In the genomic region with DNA sequence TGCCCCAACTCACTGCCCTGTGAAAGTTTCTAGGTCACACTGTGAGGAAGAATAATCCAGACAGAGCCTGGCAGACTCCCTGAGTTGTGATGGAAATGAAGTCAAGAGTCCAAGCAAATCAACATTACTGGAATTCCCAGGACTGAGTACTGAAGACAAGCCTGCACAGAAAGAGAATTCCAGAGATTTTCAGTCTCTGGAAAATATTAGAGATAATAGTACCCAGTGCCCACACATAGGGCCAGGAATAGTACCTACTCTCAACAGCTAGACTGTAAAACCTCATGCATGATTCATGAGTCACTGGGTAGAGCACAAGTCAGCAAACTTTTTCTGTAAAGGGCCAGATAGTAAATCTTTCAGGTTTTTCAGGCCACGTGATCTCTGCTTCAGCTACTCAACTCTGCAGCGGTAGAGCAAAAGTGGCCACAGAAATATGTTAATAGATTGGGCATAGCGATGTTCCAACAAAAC, we compare ENCODE assay signal across 1 cellular context.
A peak's percentile ranks its signal among the peaks of the same experiment; 100 is the strongest.
TF ChIP-seq lines count a peak whose summit lies in the region.
"Not testable (repeated sequence)": the region's sequence is repeated elsewhere in the genome, so short reads cannot be mapped to it uniquely, and the experiment has no call there.

No MANE protein-coding gene starts in this region.

TF ChIP-seq in K562, 482 proteins besides CTCF, POLR2A, EP300 and RAD21 (continued from another document):
- TF ChIP-seq PBX2 (CRISPR knock-in tag; IDR thresholded peaks at IDR 0.05; ENCODE audit: low read depth) = not testable (repeated sequence)
- peak; percentile 86 for TF ChIP-seq PBX2 (tag; conservative IDR thresholded peaks at IDR 0.05; ENCODE audit: low read depth)
- 0 out of 2 replicates have a peak, but pooled peaks have one; percentile 33 for TF ChIP-seq PKNOX1 (IDR thresholded peaks at IDR 0.05)
- TF ChIP-seq MEIS2 (IDR thresholded peaks at IDR 0.05; ENCODE audit: partially characterized antibody) = peak; percentile 86
- TF ChIP-seq MAFG (tag; conservative IDR thresholded peaks at IDR 0.05) = 0 out of 2 replicates have a peak, but pooled peaks have one; percentile 5
- peak; percentile 31; the same call in 1 of the 2 replicates for TF ChIP-seq USF2 (CRISPR knock-in tag; IDR thresholded peaks at IDR 0.05)
- TF ChIP-seq, protein P1, sequence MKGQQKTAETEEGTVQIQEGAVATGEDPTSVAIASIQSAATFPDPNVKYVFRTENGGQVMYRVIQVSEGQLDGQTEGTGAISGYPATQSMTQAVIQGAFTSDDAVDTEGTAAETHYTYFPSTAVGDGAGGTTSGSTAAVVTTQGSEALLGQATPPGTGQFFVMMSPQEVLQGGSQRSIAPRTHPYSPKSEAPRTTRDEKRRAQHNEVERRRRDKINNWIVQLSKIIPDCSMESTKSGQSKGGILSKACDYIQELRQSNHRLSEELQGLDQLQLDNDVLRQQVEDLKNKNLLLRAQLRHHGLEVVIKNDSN (CRISPR knock-in tag; IDR thresholded peaks at IDR 0.05) = peak; percentile 31; the same call in 1 of the 2 replicates
